Comparison of ENCODE assay signal across 1 cellular context in the genomic region with DNA sequence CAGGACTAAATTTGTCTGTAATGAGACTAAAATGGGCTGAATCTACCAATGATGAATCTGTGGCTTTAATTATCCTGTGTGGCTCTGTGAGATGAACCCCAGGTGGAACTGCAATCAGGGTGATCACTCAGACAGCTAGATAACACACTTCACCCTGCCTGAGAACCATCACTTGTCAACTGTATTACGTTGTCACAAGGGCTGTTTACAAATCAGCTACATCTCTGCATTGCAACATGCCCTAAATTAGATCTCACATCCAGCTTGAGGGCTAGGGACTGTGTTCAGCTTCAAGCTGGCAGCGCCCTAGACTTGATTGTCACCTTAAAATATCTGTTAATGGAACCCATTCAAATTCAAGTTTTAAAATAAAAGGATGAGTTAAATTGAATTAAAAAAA.
TF ChIP-seq lines count a peak whose summit lies in the region.

No MANE protein-coding gene starts in this region.

TF ChIP-seq in GM12878, 131 proteins besides CTCF, POLR2A, EP300 and RAD21 (continued from another document):
- TF ChIP-seq, protein P1, sequence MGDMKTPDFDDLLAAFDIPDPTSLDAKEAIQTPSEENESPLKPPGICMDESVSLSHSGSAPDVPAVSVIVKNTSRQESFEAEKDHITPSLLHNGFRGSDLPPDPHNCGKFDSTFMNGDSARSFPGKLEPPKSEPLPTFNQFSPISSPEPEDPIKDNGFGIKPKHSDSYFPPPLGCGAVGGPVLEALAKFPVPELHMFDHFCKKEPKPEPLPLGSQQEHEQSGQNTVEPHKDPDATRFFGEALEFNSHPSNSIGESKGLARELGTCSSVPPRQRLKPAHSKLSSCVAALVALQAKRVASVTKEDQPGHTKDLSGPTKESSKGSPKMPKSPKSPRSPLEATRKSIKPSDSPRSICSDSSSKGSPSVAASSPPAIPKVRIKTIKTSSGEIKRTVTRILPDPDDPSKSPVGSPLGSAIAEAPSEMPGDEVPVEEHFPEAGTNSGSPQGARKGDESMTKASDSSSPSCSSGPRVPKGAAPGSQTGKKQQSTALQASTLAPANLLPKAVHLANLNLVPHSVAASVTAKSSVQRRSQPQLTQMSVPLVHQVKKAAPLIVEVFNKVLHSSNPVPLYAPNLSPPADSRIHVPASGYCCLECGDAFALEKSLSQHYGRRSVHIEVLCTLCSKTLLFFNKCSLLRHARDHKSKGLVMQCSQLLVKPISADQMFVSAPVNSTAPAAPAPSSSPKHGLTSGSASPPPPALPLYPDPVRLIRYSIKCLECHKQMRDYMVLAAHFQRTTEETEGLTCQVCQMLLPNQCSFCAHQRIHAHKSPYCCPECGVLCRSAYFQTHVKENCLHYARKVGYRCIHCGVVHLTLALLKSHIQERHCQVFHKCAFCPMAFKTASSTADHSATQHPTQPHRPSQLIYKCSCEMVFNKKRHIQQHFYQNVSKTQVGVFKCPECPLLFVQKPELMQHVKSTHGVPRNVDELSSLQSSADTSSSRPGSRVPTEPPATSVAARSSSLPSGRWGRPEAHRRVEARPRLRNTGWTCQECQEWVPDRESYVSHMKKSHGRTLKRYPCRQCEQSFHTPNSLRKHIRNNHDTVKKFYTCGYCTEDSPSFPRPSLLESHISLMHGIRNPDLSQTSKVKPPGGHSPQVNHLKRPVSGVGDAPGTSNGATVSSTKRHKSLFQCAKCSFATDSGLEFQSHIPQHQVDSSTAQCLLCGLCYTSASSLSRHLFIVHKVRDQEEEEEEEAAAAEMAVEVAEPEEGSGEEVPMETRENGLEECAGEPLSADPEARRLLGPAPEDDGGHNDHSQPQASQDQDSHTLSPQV (IDR thresholded peaks at IDR 0.05), result no peak
- TF ChIP-seq ZZZ3 (IDR thresholded peaks at IDR 0.05; ENCODE audit: control insufficient read depth, insufficient read length, low read depth) (no peak), PAX8 (IDR thresholded peaks at IDR 0.05) (no peak)
- TF ChIP-seq, protein P2, sequence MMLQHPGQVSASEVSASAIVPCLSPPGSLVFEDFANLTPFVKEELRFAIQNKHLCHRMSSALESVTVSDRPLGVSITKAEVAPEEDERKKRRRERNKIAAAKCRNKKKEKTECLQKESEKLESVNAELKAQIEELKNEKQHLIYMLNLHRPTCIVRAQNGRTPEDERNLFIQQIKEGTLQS (IDR thresholded peaks at IDR 0.05; ENCODE audit: borderline replicate concordance, extremely low read depth, low read depth, low read length), result no peak
- TF ChIP-seq, protein P3, sequence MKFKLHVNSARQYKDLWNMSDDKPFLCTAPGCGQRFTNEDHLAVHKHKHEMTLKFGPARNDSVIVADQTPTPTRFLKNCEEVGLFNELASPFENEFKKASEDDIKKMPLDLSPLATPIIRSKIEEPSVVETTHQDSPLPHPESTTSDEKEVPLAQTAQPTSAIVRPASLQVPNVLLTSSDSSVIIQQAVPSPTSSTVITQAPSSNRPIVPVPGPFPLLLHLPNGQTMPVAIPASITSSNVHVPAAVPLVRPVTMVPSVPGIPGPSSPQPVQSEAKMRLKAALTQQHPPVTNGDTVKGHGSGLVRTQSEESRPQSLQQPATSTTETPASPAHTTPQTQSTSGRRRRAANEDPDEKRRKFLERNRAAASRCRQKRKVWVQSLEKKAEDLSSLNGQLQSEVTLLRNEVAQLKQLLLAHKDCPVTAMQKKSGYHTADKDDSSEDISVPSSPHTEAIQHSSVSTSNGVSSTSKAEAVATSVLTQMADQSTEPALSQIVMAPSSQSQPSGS (IDR thresholded peaks at IDR 0.05; ENCODE audit: low read length), result 0 out of 2 replicates have a peak, but pooled peaks have one; percentile 6
TF ChIP-seq in GM12878: peak in this region for 1.
